16 cellular contexts compared by ENCODE assay signal in the genomic region with DNA sequence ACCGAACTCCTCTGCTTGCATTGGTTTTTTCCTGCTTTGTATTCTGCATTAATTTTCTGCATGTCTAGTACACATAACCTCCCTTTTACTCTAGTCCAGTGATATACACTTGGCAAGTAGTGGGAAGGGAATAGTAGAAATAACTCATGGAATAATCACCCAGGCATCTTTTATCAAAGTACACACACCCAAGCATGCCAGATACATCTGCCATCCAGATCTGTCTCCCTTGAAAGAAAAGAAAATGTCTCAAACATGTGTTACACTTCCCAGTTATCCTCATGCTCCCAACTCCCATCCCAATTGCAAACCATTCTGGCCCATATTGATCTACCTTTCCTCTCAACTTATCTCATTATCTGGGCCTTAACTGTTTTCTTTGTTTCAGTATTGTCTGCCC.
DNase-seq lines count a peak whose midpoint lies in the region; ATAC-seq and TF ChIP-seq lines count a peak whose summit lies in the region.
"Had no signal": no experiment of that assay in that cellular context is flagged by ENCODE, and none has a peak within 500 bp of the region (broad histone marks: within the 10 kb centered on the region; RNA-seq: fewer than 3 reads in every experiment).

No MANE protein-coding gene starts in this region.

- H3K27ac ChIP-seq in angular gyrus (ENCODE audit: low read depth, low read length) (peak overlapping the region; percentile 15), dorsolateral prefrontal cortex (peak overlapping the region in 37 of 59 donors; percentile 5 to 75 (median 61))
- H3K27ac ChIP-seq: BLaER1, C4-2B had no signal

- H3K4me3 ChIP-seq in dorsolateral prefrontal cortex: no peak overlapping the region
- H3K4me3 ChIP-seq: BLaER1, HAP-1 had no signal

- no peak for TF ChIP-seq CTCF in dorsolateral prefrontal cortex (IDR thresholded peaks at IDR 0.05 in 54 of 56, conservative IDR thresholded peaks at IDR 0.05 in 2 of 56; ENCODE audit: low read depth in 1 of 56, partially characterized antibody in 56 of 56)

- ATAC-seq in left lobe of liver: no peak
- ATAC-seq: CD8-positive, alpha-beta T cell had no signal

- no peak for DNase-seq in dorsolateral prefrontal cortex
- DNase-seq in myocyte (ENCODE audit: low read depth): peak; percentile 29
- DNase-seq in KG1 (lab: John Stamatoyannopoulos, UW): no peak
- no peak for DNase-seq in left lobe of liver (ENCODE audit: low spot score)
- DNase-seq in AG20443 (ENCODE audit: low spot score): no peak
- DNase-seq: Caco-2; CD4-positive, CD25-positive, alpha-beta regulatory T cell; CD8-positive, alpha-beta T cell; DMS153; DND-41; GOT3; HFFc6 had no signal

- H3K27me3 ChIP-seq in dorsolateral prefrontal cortex: no peaks in the 10 kb centered on the region
- H3K27me3 ChIP-seq: BLaER1 had no signal

- intact Hi-C loops in dorsolateral prefrontal cortex (cut with DNase I): no loop called here
